1 cellular context compared by ENCODE assay signal in genomic region chr19:10086032-10086903, GRCh38.
A peak's percentile ranks its signal among the peaks of the same experiment; 100 is the strongest.
TF ChIP-seq lines count a peak whose summit lies in the region.

Gene SHFL, plus strand, starts transcription at chr19:10086317. Its CDS starts 111 bp downstream, at chr19:10086428.

TF ChIP-seq in K562, 482 proteins besides CTCF, POLR2A, EP300 and RAD21 (continued from another document):
- TF ChIP-seq ZBTB2 (IDR thresholded peaks at IDR 0.05): peak; percentile 32; the same call in 1 of the 2 replicates
- TF ChIP-seq CREM (IDR thresholded peaks at IDR 0.05; ENCODE audit: low read depth): 0 out of 2 replicates have a peak, but pooled peaks have one; percentile 1
- peak; percentile 63; the same call in 1 of the 2 replicates for TF ChIP-seq RBFOX2 (IDR thresholded peaks at IDR 0.05; ENCODE audit: low read depth, low read length)
- TF ChIP-seq POLR2H (tag; IDR thresholded peaks at IDR 0.05; ENCODE audit: low read depth): no peak
- TF ChIP-seq MNT (conservative IDR thresholded peaks at IDR 0.05): peak in 1 of 2 experiments; percentile 64; a peak in 3 of 4 replicates
- TF ChIP-seq GATA2 (CRISPR knock-in tag; IDR thresholded peaks at IDR 0.05): 0 out of 2 replicates have a peak, but pooled peaks have one; percentile 29
- TF ChIP-seq STAT5A (IDR thresholded peaks at IDR 0.05; ENCODE audit: borderline replicate concordance, low read length): no peak
- TF ChIP-seq MYC (IDR thresholded peaks at IDR 0.05; ENCODE audit: low read depth, low read length): peak; percentile 23; the same call in 1 of the 2 replicates
- no peak for TF ChIP-seq MYC (CRISPR knock-in tag; IDR thresholded peaks at IDR 0.05; ENCODE audit: borderline replicate concordance, low read depth)
- TF ChIP-seq, protein P1, sequence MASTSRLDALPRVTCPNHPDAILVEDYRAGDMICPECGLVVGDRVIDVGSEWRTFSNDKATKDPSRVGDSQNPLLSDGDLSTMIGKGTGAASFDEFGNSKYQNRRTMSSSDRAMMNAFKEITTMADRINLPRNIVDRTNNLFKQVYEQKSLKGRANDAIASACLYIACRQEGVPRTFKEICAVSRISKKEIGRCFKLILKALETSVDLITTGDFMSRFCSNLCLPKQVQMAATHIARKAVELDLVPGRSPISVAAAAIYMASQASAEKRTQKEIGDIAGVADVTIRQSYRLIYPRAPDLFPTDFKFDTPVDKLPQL (IDR thresholded peaks at IDR 0.05; ENCODE audit: extremely low read depth, insufficient read length): no peak
- TF ChIP-seq, protein P2, sequence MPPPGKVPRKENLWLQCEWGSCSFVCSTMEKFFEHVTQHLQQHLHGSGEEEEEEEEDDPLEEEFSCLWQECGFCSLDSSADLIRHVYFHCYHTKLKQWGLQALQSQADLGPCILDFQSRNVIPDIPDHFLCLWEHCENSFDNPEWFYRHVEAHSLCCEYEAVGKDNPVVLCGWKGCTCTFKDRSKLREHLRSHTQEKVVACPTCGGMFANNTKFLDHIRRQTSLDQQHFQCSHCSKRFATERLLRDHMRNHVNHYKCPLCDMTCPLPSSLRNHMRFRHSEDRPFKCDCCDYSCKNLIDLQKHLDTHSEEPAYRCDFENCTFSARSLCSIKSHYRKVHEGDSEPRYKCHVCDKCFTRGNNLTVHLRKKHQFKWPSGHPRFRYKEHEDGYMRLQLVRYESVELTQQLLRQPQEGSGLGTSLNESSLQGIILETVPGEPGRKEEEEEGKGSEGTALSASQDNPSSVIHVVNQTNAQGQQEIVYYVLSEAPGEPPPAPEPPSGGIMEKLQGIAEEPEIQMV (tag; conservative IDR thresholded peaks at IDR 0.05; ENCODE audit: low read depth): no peak
- TF ChIP-seq CBX8 (IDR thresholded peaks at IDR 0.05; ENCODE audit: borderline replicate concordance, extremely low read depth, low read depth, low read length, poor library complexity, severe bottlenecking): no peak
- peak; percentile 32; the same call in 1 of the 2 replicates for TF ChIP-seq SMARCE1 (IDR thresholded peaks at IDR 0.05)
- peak; percentile 63 for TF ChIP-seq RBBP5 (IDR thresholded peaks at IDR 0.05; ENCODE audit: borderline replicate concordance, insufficient read depth, low read length, poor library complexity, severe bottlenecking)
- peak; percentile 84 to 86 for TF ChIP-seq NRF1 (conservative IDR thresholded peaks at IDR 0.05 in 1 of 2, IDR thresholded peaks at IDR 0.05 in 1 of 2)
- peak; percentile 55 for TF ChIP-seq ATF7 (IDR thresholded peaks at IDR 0.05)
- no peak; the same call in 1 of the 2 replicates for TF ChIP-seq GATAD2A (IDR thresholded peaks at IDR 0.05)
- no peak for TF ChIP-seq HDAC3 (IDR thresholded peaks at IDR 0.05; ENCODE audit: borderline replicate concordance, partially characterized antibody)
- peak; percentile 22; the same call in 1 of the 2 replicates for TF ChIP-seq CBX1 (IDR thresholded peaks at IDR 0.05; ENCODE audit: low read depth)
- no peak for TF ChIP-seq PTBP1 (IDR thresholded peaks at IDR 0.05; ENCODE audit: low read depth, low read length)
- peak; percentile 37; the same call in 1 of the 2 replicates for TF ChIP-seq ARID1B (IDR thresholded peaks at IDR 0.05)
- no peak for TF ChIP-seq XRCC3 (IDR thresholded peaks at IDR 0.05)
- peak; percentile 97 for TF ChIP-seq NR2C1 (IDR thresholded peaks at IDR 0.05)
- TF ChIP-seq NR2C1 (tag; IDR thresholded peaks at IDR 0.05): peak; percentile 99
- 0 out of 2 replicates have a peak, but pooled peaks have one; percentile 35 for TF ChIP-seq FOXM1 (IDR thresholded peaks at IDR 0.05; ENCODE audit: low read depth)
- TF ChIP-seq FOXM1 (CRISPR knock-in tag; IDR thresholded peaks at IDR 0.05; ENCODE audit: low read depth): no peak
- 0 out of 2 replicates have a peak, but pooled peaks have one; percentile 30 for TF ChIP-seq RBM14 (IDR thresholded peaks at IDR 0.05; ENCODE audit: borderline replicate concordance, insufficient read depth, low read depth, low read length)
- TF ChIP-seq, protein P3, sequence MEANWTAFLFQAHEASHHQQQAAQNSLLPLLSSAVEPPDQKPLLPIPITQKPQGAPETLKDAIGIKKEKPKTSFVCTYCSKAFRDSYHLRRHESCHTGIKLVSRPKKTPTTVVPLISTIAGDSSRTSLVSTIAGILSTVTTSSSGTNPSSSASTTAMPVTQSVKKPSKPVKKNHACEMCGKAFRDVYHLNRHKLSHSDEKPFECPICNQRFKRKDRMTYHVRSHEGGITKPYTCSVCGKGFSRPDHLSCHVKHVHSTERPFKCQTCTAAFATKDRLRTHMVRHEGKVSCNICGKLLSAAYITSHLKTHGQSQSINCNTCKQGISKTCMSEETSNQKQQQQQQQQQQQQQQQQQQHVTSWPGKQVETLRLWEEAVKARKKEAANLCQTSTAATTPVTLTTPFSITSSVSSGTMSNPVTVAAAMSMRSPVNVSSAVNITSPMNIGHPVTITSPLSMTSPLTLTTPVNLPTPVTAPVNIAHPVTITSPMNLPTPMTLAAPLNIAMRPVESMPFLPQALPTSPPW (CRISPR knock-in tag; IDR thresholded peaks at IDR 0.05): peak; percentile 69
- peak; percentile 63 for TF ChIP-seq USF2 (CRISPR knock-in tag; IDR thresholded peaks at IDR 0.05)
- 0 out of 2 replicates have a peak, but pooled peaks have one; percentile 3 for TF ChIP-seq HDAC2 (IDR thresholded peaks at IDR 0.05)
- TF ChIP-seq ZBTB7A (IDR thresholded peaks at IDR 0.05; ENCODE audit: borderline replicate concordance, control insufficient read depth, low read depth, low read length): peak; percentile 88
- TF ChIP-seq ESRRA (IDR thresholded peaks at IDR 0.05; ENCODE audit: borderline replicate concordance, low read depth): peak; percentile 18; the same call in 1 of the 2 replicates
- peak; percentile 54; the same call in 1 of the 2 replicates for TF ChIP-seq SAFB (IDR thresholded peaks at IDR 0.05; ENCODE audit: borderline replicate concordance, low read depth, low read length)
- peak; percentile 83 for TF ChIP-seq CXXC5 (CRISPR knock-in tag; IDR thresholded peaks at IDR 0.05)
- TF ChIP-seq L3MBTL2 (IDR thresholded peaks at IDR 0.05): peak; percentile 59
- peak; percentile 47 for TF ChIP-seq ETV1 (tag; conservative IDR thresholded peaks at IDR 0.05; ENCODE audit: low read depth)
- peak; percentile 56; the same call in 1 of the 2 replicates for TF ChIP-seq PHF8 (IDR thresholded peaks at IDR 0.05; ENCODE audit: borderline replicate concordance, low read length)
